Comparison of ENCODE assay signal across 8 cellular contexts in genomic region chr14:101947577-101947903, GRCh38.
DNase-seq lines count a peak whose midpoint lies in the region; ATAC-seq lines count a peak whose summit lies in the region.

No MANE protein-coding gene starts in this region.

- peak overlapping the region; percentile 75 for H3K27ac ChIP-seq in iPS-20b (ENCODE audit: low read length)

- H3K27me3 ChIP-seq in iPS-20b (ENCODE audit: insufficient read depth, low read length): peaks cover 45% of the 10 kb centered on the region

- H3K9me3 ChIP-seq in iPS-20b (ENCODE audit: insufficient read depth, low read depth, low read length): no peaks in the 10 kb centered on the region

- H3K27ac Mint-ChIP-seq in activated naive CD8-positive, alpha-beta T cell treated with anti-CD3 and anti-CD28 coated beads, Interleukin-2, amount 50 U/mL, for 24 hours: peak overlapping the region; percentile 98
- H3K27ac Mint-ChIP-seq in stimulated activated naive CD8-positive, alpha-beta T cell treated with anti-CD3 and anti-CD28 coated beads, Interleukin-15, Interleukin-2, amounts not matched to agents 100 ng/mL and 50 ng/mL, for 24 hours: peak overlapping the region; percentile 91

- H3K36me3 Mint-ChIP-seq in activated naive CD8-positive, alpha-beta T cell treated with anti-CD3 and anti-CD28 coated beads, Interleukin-2, amount 50 U/mL, for 24 hours (ENCODE audit: low read depth): no peaks in the 10 kb centered on the region
- H3K36me3 Mint-ChIP-seq in stimulated activated naive CD8-positive, alpha-beta T cell treated with anti-CD3 and anti-CD28 coated beads, Interleukin-15, Interleukin-2, amounts not matched to agents 100 ng/mL and 50 ng/mL, for 24 hours (ENCODE audit: low read depth): no peaks in the 10 kb centered on the region

- peak; percentile 2 for ATAC-seq in HG03354 (IDR thresholded peaks at IDR 0.05; ENCODE audit: poor library complexity, severe bottlenecking, unreplicated experiment)
- no peak for ATAC-seq in activated naive CD8-positive, alpha-beta T cell treated with anti-CD3 and anti-CD28 coated beads, Interleukin-2, amount 50 U/mL, for 24 hours

- peaks cover 30% of the 10 kb centered on the region for H3K27me3 Mint-ChIP-seq in activated naive CD8-positive, alpha-beta T cell treated with anti-CD3 and anti-CD28 coated beads, Interleukin-2, amount 50 U/mL, for 24 hours
- peaks cover 30% of the 10 kb centered on the region for H3K27me3 Mint-ChIP-seq in stimulated activated naive CD8-positive, alpha-beta T cell treated with anti-CD3 and anti-CD28 coated beads, Interleukin-15, Interleukin-2, amounts not matched to agents 100 ng/mL and 50 ng/mL, for 24 hours

- peak overlapping the region; percentile 99 for H3K9ac ChIP-seq in iPS-20b (ENCODE audit: low read depth, low read length)

- H3K4me1 Mint-ChIP-seq in activated naive CD8-positive, alpha-beta T cell treated with anti-CD3 and anti-CD28 coated beads, Interleukin-2, amount 50 U/mL, for 24 hours: peaks cover 31% of the 10 kb centered on the region
- H3K4me1 Mint-ChIP-seq in stimulated activated naive CD8-positive, alpha-beta T cell treated with anti-CD3 and anti-CD28 coated beads, Interleukin-15, Interleukin-2, amounts not matched to agents 100 ng/mL and 50 ng/mL, for 24 hours (ENCODE audit: low read depth): peaks cover 18% of the 10 kb centered on the region

- H3K9me3 Mint-ChIP-seq in activated naive CD8-positive, alpha-beta T cell treated with anti-CD3 and anti-CD28 coated beads, Interleukin-2, amount 50 U/mL, for 24 hours: no peaks in the 10 kb centered on the region
- H3K9me3 Mint-ChIP-seq in stimulated activated naive CD8-positive, alpha-beta T cell treated with anti-CD3 and anti-CD28 coated beads, Interleukin-15, Interleukin-2, amounts not matched to agents 100 ng/mL and 50 ng/mL, for 24 hours: no peaks in the 10 kb centered on the region

- no peaks in the 10 kb centered on the region for H3K36me3 ChIP-seq in iPS-20b (ENCODE audit: insufficient read depth, low read depth, low read length)

- H3K4me1 ChIP-seq in iPS-20b (ENCODE audit: insufficient read depth, low read length): peaks cover 6% of the 10 kb centered on the region; the same call in 1 of the 2 replicates

- H3K4me3 ChIP-seq in iPS-20b (ENCODE audit: low read length): peak overlapping the region; percentile 87

- peak overlapping the region; percentile 98 for H3K4me3 Mint-ChIP-seq in activated naive CD8-positive, alpha-beta T cell treated with anti-CD3 and anti-CD28 coated beads, Interleukin-2, amount 50 U/mL, for 24 hours
- H3K4me3 Mint-ChIP-seq in stimulated activated naive CD8-positive, alpha-beta T cell treated with anti-CD3 and anti-CD28 coated beads, Interleukin-15, Interleukin-2, amounts not matched to agents 100 ng/mL and 50 ng/mL, for 24 hours: peak overlapping the region; percentile 90

- DNase-seq in NCI-H1105 treated with DMSO at 0.1 percent for 48 hours (lab: John Stamatoyannopoulos, UW): peak; percentile 12
- no peak for DNase-seq in NCI-H1105 (lab: John Stamatoyannopoulos, UW)
- DNase-seq in activated naive CD8-positive, alpha-beta T cell treated with anti-CD3 and anti-CD28 coated beads, Interleukin-2, amount 50 U/mL, for 24 hours: no peak
- no peak for DNase-seq in DMS79 treated with DMSO at 0.1 percent for 48 hours (lab: John Stamatoyannopoulos, UW)
- DNase-seq in HuH-7.5 (ENCODE audit: low spot score): no peak
